In genomic region chr5:132066871-132067270, GRCh38 we compare ENCODE assay signal across 1 cellular context.
TF ChIP-seq lines count a peak whose summit lies in the region.

No MANE protein-coding gene starts in this region.

TF ChIP-seq in IMR-90, 13 proteins besides CTCF, POLR2A, EP300 and RAD21:
- TF ChIP-seq MXI1 (IDR thresholded peaks at IDR 0.05; ENCODE audit: borderline replicate concordance, low read depth, low read length) = no peak
- no peak for TF ChIP-seq NFE2L2 (IDR thresholded peaks at IDR 0.05; ENCODE audit: low read depth, low read length)
- TF ChIP-seq RFX5 (IDR thresholded peaks at IDR 0.05; ENCODE audit: low read depth, low read length) = no peak
- TF ChIP-seq SMC3 (IDR thresholded peaks at IDR 0.05; ENCODE audit: low read depth, low read length) = no peak
- TF ChIP-seq FOS (IDR thresholded peaks at IDR 0.05; ENCODE audit: low read depth, low read length) = no peak
- no peak for TF ChIP-seq CHD1 (IDR thresholded peaks at IDR 0.05; ENCODE audit: low read depth, low read length)
- TF ChIP-seq RCOR1 (IDR thresholded peaks at IDR 0.05; ENCODE audit: insufficient replicate concordance, low read length) = no peak
- no peak for TF ChIP-seq MAFK (IDR thresholded peaks at IDR 0.05; ENCODE audit: low read depth, low read length)
- TF ChIP-seq MAZ (IDR thresholded peaks at IDR 0.05; ENCODE audit: borderline replicate concordance, low read depth, low read length) = no peak
- no peak for TF ChIP-seq ELK1 (IDR thresholded peaks at IDR 0.05; ENCODE audit: borderline replicate concordance, low read depth, low read length)
- TF ChIP-seq USF2 (IDR thresholded peaks at IDR 0.05; ENCODE audit: low read depth, low read length) = no peak
- no peak for TF ChIP-seq BHLHE40 (IDR thresholded peaks at IDR 0.05; ENCODE audit: low read depth, low read length)
- TF ChIP-seq CEBPB (IDR thresholded peaks at IDR 0.05; ENCODE audit: low read depth, low read length) = no peak
